In the genomic region with DNA sequence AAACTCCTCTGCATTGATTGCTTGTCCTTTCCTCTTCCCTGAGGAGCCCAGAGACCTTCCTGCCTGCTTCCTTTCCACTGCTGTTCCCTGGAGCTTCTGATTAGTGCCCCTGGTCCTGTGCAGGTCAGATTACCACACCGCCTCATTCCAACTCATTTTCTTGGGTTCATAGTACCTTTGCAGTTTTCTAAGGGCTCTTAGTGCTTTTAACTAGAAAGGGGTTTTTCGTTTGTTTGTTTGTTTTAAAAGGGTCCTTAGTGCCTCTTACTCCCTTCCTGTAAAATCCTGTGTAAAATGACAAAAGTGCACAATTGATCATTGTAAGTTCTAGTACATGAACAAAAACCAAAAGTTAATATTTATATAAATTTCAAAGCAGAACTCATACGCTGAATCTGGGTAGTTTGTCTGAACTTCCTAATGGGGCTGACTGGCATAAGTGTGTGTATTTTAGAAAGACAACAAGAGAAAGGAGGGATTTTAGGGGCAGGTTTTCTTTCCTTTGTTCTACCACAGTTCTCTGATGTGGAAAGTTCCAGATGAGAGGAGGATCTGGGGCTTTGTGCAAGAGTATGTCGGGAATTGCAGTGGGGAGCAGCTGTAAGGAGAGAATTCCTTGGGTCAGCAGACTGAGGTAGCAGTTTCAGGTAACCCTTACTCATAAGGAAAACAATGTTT, we compare ENCODE assay signal across 10 cellular contexts. TPM values are rescaled to one million over a fixed set of nuclear protein-coding genes. Genes with fewer than 3 reads are reported as not detected.
DNase-seq lines count a peak whose midpoint lies in the region; ATAC-seq and TF ChIP-seq lines count a peak whose summit lies in the region.
"Had no signal": no experiment of that assay in that cellular context is flagged by ENCODE, and none has a peak within 500 bp of the region (broad histone marks: within the 10 kb centered on the region; RNA-seq: fewer than 3 reads in every experiment).

No MANE protein-coding gene starts in this region.

- no peaks in the 10 kb centered on the region for H3K9me3 ChIP-seq in lung (ENCODE audit: control insufficient read depth in 2 of 2, insufficient read depth in 1 of 2, low read length in 1 of 2)

- H3K4me3 ChIP-seq in choroid plexus epithelial cell (ENCODE audit: low read depth, low read length) = no peak overlapping the region
- no peak overlapping the region for H3K4me3 ChIP-seq in lung

- H3K27me3 Mint-ChIP-seq in activated T-cell treated with anti-CD3 and anti-CD28 coated beads, Interleukin-2, amount 50 U/mL, for 24 hours = no peaks in the 10 kb centered on the region
- H3K27me3 Mint-ChIP-seq: IgD-negative memory B cell had no signal

- H3K36me3 Mint-ChIP-seq in activated T-cell treated with anti-CD3 and anti-CD28 coated beads, Interleukin-2, amount 50 U/mL, for 24 hours (ENCODE audit: low read depth) = peaks cover 66% of the 10 kb centered on the region

- H3K4me1 ChIP-seq in lung (ENCODE audit: control insufficient read depth in 2 of 2, insufficient read depth in 2 of 2, low read length in 2 of 2) = peaks cover 10 to 33% of the 10 kb centered on the region in 2 donors

- H3K9me3 Mint-ChIP-seq in activated T-cell treated with anti-CD3 and anti-CD28 coated beads, Interleukin-2, amount 50 U/mL, for 24 hours = no peaks in the 10 kb centered on the region

- DNase-seq in activated T-cell treated with anti-CD3 and anti-CD28 coated beads, Interleukin-2, amount 50 U/mL, for 24 hours = no peak
- DNase-seq in activated T-cell treated with anti-CD3 and anti-CD28 coated beads for 4 hours = no peak
- peak; percentile 39 for DNase-seq in choroid plexus epithelial cell (ENCODE audit: low read depth)
- no peak for DNase-seq in lung (ENCODE audit: low spot score)
- DNase-seq in NCI-H1930 (lab: John Stamatoyannopoulos, UW) = no peak
- no peak for DNase-seq in NCI-H748 (lab: John Stamatoyannopoulos, UW; ENCODE audit: unreplicated experiment)
- no peak for DNase-seq in NCI-H510A treated with DMSO at 0.1 percent for 48 hours (lab: John Stamatoyannopoulos, UW)
- DNase-seq: left colon had no signal

- peak overlapping the region; percentile 85 for H3K27ac Mint-ChIP-seq in activated T-cell treated with anti-CD3 and anti-CD28 coated beads, Interleukin-2, amount 50 U/mL, for 24 hours

- no peaks in the 10 kb centered on the region for H3K36me3 ChIP-seq in lung (ENCODE audit: control insufficient read depth in 2 of 2, insufficient read depth in 2 of 2, low read length in 2 of 2)

- peak overlapping the region; percentile 10 to 32 for H3K27ac ChIP-seq in lung (ENCODE audit: low read depth in 1 of 2, low read length in 1 of 2)
- H3K27ac ChIP-seq in temporal lobe (ENCODE audit: low read depth, low read length) = peak overlapping the region; percentile 41

- no peaks in the 10 kb centered on the region for H3K27me3 ChIP-seq in lung (ENCODE audit: control insufficient read depth, insufficient read depth)

- TF ChIP-seq CTCF in choroid plexus epithelial cell (conservative IDR thresholded peaks at IDR 0.05; ENCODE audit: low read depth, low read length) (no peak), lung (IDR thresholded peaks at IDR 0.05; ENCODE audit: control extremely low read depth, extremely low read depth) (no peak)

- peaks cover 78% of the 10 kb centered on the region for H3K4me1 Mint-ChIP-seq in activated T-cell treated with anti-CD3 and anti-CD28 coated beads, Interleukin-2, amount 50 U/mL, for 24 hours (ENCODE audit: low read depth)

- ATAC-seq in lung (ENCODE audit: insufficient read depth, low FRiP score) = no peak
- ATAC-seq: left colon had no signal

- WGBS in lung, 2 donors = 52 to 68% methylated on average over 4 of the region's 4 CpGs

- H3K4me3 Mint-ChIP-seq in activated T-cell treated with anti-CD3 and anti-CD28 coated beads, Interleukin-2, amount 50 U/mL, for 24 hours = no peak overlapping the region

RNA-seq across cellular contexts. Expression of a gene that starts 30.6 kb away (rescaled TPM):
- total RNA-seq in lung = 100 to 1,000 TPM in 1 of 2 donors, 10 to 100 TPM in 1; 59.1 to 139 TPM
- polyA plus RNA-seq in lung = 10 to 100 TPM; 19.2 to 32.0 TPM
- total RNA-seq in temporal lobe = 62.0 TPM
